17 cellular contexts compared by ENCODE assay signal in the genomic region with DNA sequence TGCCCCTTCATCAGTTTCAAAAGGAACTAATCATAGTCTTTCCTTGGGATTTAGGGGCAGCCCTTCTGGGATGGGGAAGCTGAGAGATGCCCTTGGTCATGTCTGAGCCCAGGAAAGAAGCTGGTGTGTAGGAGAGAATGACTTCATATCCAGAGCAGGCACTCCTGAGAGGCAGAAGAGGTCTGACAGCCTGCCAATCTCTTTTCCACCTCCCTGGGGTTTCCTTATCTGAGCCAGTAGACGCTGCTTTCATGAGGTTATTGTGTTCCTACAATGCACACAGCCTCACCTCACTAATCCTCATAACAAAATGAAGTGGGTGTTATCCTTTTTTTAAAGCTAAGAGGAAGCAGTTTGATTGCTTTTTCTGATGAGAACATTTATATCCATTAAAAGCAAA. TPM values are rescaled to one million over a fixed set of nuclear protein-coding genes. Genes with fewer than 3 reads are reported as not detected.
DNase-seq lines count a peak whose midpoint lies in the region; ATAC-seq, FAIRE-seq and TF ChIP-seq lines count a peak whose summit lies in the region.
"Had no signal": no experiment of that assay in that cellular context is flagged by ENCODE, and none has a peak within 500 bp of the region (broad histone marks: within the 10 kb centered on the region; RNA-seq: fewer than 3 reads in every experiment).

No MANE protein-coding gene starts in this region.

- no peaks in the 10 kb centered on the region for H3K27me3 ChIP-seq in heart right ventricle
- H3K27me3 ChIP-seq: breast epithelium, right lobe of liver had no signal

- H3K36me3 ChIP-seq in heart right ventricle, result no peaks in the 10 kb centered on the region
- H3K36me3 ChIP-seq: breast epithelium, right lobe of liver had no signal

- peak; percentile 23 to 80 (median 69) for ATAC-seq in heart right ventricle
- no peak for ATAC-seq in GM18870 (IDR thresholded peaks at IDR 0.05; ENCODE audit: unreplicated experiment)
- ATAC-seq: A549, right lobe of liver had no signal

- peak overlapping the region in 5 of 10 donors; percentile 22 to 61 (median 44) for H3K27ac ChIP-seq in heart right ventricle
- H3K27ac ChIP-seq: A549, breast epithelium, right lobe of liver had no signal

- H3K9me3 ChIP-seq in heart right ventricle, result no peaks in the 10 kb centered on the region
- H3K9me3 ChIP-seq: A549, breast epithelium, right lobe of liver had no signal

- H3K4me1 ChIP-seq in heart right ventricle, result peaks cover 0 to 92% (median 38%) of the 10 kb centered on the region in 9 donors
- H3K4me1 ChIP-seq: breast epithelium had no signal

- no peak overlapping the region for H3K4me3 ChIP-seq in heart right ventricle
- H3K4me3 ChIP-seq: A549, breast epithelium, right lobe of liver had no signal

- whole genome bisulfite sequencing in heart right ventricle, 2 donors, result 15 to 27% methylated on average over 1 of the region's 1 CpG

- FAIRE-seq in D721Med (lab: Jason Lieb, UNC), result no peak
- FAIRE-seq: A549, GM18507 had no signal

- TF ChIP-seq CTCF in heart right ventricle (IDR thresholded peaks at IDR 0.05) (no peak), D721Med (IDR thresholded peaks at IDR 0.05; ENCODE audit: insufficient read depth, missing control alignments) (no peak)

- DNase-seq in NCI-H345 (lab: John Stamatoyannopoulos, UW) (peak; percentile 20), NCI-H345 treated with DMSO at 0.1 percent for 48 hours (lab: John Stamatoyannopoulos, UW; ENCODE audit: unreplicated experiment) (no peak), NCI-H82 treated with DMSO at 0.1 percent for 48 hours (lab: John Stamatoyannopoulos, UW; ENCODE audit: unreplicated experiment) (peak; percentile 51), heart right ventricle (peak in 1 of 2 donors; percentile 46), putamen (ENCODE audit: low spot score) (peak; percentile 20), D721Med (ENCODE audit: insufficient read length, low spot score) (no peak), NCI-H748 treated with DMSO at 0.1 percent for 48 hours (lab: John Stamatoyannopoulos, UW) (no peak)
- DNase-seq: activated CD4-positive, alpha-beta memory T cell treated with anti-CD3 and anti-CD28 coated beads, Interleukin-2, amount 10 ng/mL, durations not matched to agents 7 days and 5 days; activated T-cell treated with anti-CD3 and anti-CD28 coated beads, Interleukin-2, amount 50 U/mL, for 24 hours; NCI-H187; NK-92 treated with Interleukin-12 subunit alpha and Interleukin-12 subunit beta, amount 100 ng/mL, for 24 hours; right lobe of liver; RPMI8226 had no signal

- intact Hi-C loops in heart right ventricle (cut with DNase I), result no loop called here

RNA-seq across cellular contexts. Expression of a gene that starts 14.1 kb away (rescaled TPM):
- total RNA-seq in heart right ventricle, result 10 to 100 TPM; 12.0 to 36.2 (median 19.0) TPM
- polyA plus RNA-seq in heart right ventricle, result 1 to 10 TPM; 2.9 to 3.6 TPM

Comparison
In these comparisons a context has a peak if more than half of its experiments do, and no peak if none do; other contexts are left out.
1. DNase-seq: peak in NCI-H345 (single experiment), NCI-H82 treated with DMSO at 0.1 percent for 48 hours (single experiment) and putamen (single experiment); none in NCI-H345 treated with DMSO at 0.1 percent for 48 hours (single experiment), D721Med (single experiment) and NCI-H748 treated with DMSO at 0.1 percent for 48 hours (single experiment).